Comparison of ENCODE assay signal across 15 cellular contexts in the genomic region with DNA sequence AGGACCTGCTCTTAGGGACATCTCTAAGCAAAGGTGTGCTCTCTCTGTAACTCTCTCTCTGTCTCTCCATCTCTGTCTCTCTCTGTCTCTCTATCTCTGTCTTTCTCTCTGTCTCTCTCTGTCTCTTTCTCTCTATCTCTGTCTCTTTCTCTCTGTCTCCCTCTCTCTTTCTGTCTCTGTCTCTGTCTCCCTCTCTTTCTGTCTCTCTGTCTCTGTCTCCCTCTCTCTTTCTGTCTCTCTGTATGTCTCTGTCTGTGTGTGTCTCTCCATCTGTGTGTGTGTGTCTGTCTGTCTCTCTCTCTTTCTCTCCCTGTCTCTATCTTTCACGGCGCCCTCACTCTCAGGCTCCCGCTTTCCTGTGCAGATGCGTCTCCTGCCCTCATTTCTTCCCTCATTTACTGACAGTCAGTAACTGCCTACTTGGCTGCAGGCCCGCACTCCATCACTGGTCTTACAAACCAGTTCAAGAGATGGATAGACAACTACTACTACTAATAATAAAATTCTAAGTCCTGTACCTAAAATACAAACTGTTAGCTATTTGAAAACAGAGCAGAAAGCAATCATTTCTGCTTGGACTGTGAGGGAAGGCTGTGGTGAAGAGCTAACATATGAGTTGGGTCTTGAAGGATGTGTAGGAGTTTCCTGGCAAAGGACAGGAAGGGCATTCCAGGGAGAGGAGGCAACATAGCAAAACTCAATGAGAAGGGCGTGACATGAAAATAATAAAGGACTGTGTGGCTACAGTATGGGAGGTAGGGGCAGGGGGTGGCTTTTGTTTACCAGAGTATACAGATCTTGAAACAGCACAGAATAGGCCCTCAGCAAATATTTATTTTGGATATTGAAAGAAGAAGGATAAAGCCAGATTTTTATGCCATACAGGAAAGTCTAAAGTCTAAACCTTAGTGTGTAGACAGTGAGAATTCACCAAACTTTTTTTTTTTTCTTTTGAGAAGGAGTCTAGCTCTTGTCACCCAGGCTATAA.
DNase-seq lines count a peak whose midpoint lies in the region; ATAC-seq and TF ChIP-seq lines count a peak whose summit lies in the region.
"Had no signal": no experiment of that assay in that cellular context is flagged by ENCODE, and none has a peak within 500 bp of the region (broad histone marks: within the 10 kb centered on the region; RNA-seq: fewer than 3 reads in every experiment).

No MANE protein-coding gene starts in this region.

- H3K27ac ChIP-seq in SJSA1, result peak overlapping the region; percentile 74
- peak overlapping the region; percentile 8 to 57 (median 47) for H3K27ac ChIP-seq in transverse colon
- H3K27ac ChIP-seq: cardiac muscle cell, gastroesophageal sphincter had no signal

- H3K4me3 Mint-ChIP-seq in activated naive CD8-positive, alpha-beta T cell treated with anti-CD3 and anti-CD28 coated beads, Interleukin-2, amount 10 ng/mL, durations not matched to agents 7 days and 5 days, result peak overlapping the region; percentile 25
- H3K4me3 Mint-ChIP-seq in activated naive CD8-positive, alpha-beta T cell treated with anti-CD3 and anti-CD28 coated beads for 36 hours, result no peak overlapping the region
- peak overlapping the region; percentile 66 for H3K4me3 Mint-ChIP-seq in dendritic cell treated with granulocyte-macrophage colony-stimulating factor and Interleukin-4, amounts not matched to agents 40 ng/mL and 50 ng/mL, for 4 days

- peaks cover 35% of the 10 kb centered on the region for H3K4me1 Mint-ChIP-seq in activated naive CD8-positive, alpha-beta T cell treated with anti-CD3 and anti-CD28 coated beads, Interleukin-2, amount 10 ng/mL, durations not matched to agents 7 days and 5 days
- H3K4me1 Mint-ChIP-seq in activated naive CD8-positive, alpha-beta T cell treated with anti-CD3 and anti-CD28 coated beads for 36 hours, result peaks cover 29% of the 10 kb centered on the region
- peaks cover 77% of the 10 kb centered on the region for H3K4me1 Mint-ChIP-seq in dendritic cell treated with granulocyte-macrophage colony-stimulating factor and Interleukin-4, amounts not matched to agents 40 ng/mL and 50 ng/mL, for 4 days (ENCODE audit: low read depth)

- WGBS in transverse colon (ENCODE audit: low coverage in 1 of 2), 2 donors, result 55% methylated on average over 6 of the region's 6 CpGs

- H3K27ac Mint-ChIP-seq in activated naive CD8-positive, alpha-beta T cell treated with anti-CD3 and anti-CD28 coated beads, Interleukin-2, amount 10 ng/mL, durations not matched to agents 7 days and 5 days, result peak overlapping the region; percentile 30
- no peak overlapping the region for H3K27ac Mint-ChIP-seq in activated naive CD8-positive, alpha-beta T cell treated with anti-CD3 and anti-CD28 coated beads for 36 hours
- H3K27ac Mint-ChIP-seq in dendritic cell treated with granulocyte-macrophage colony-stimulating factor and Interleukin-4, amounts not matched to agents 40 ng/mL and 50 ng/mL, for 4 days, result peak overlapping the region; percentile 82

- H3K4me1 ChIP-seq in SJSA1 (replicated peaks) (peaks cover 24% of the 10 kb centered on the region), transverse colon (peaks cover 0 to 23% (median 14%) of the 10 kb centered on the region in 4 donors)
- H3K4me1 ChIP-seq: gastroesophageal sphincter had no signal

- TF ChIP-seq POLR2A in transverse colon (IDR thresholded peaks at IDR 0.05), result no peak

- H3K9me3 ChIP-seq in SJSA1 (replicated peaks) (no peaks in the 10 kb centered on the region), transverse colon (no peaks in the 10 kb centered on the region)
- H3K9me3 ChIP-seq: gastroesophageal sphincter, spleen had no signal

- H3K27me3 ChIP-seq in SJSA1 (replicated peaks) (no peaks in the 10 kb centered on the region), transverse colon (no peaks in the 10 kb centered on the region)
- H3K27me3 ChIP-seq: cardiac muscle cell, gastroesophageal sphincter, spleen had no signal

- no peak overlapping the region for H3K4me3 ChIP-seq in SJSA1
- no peak overlapping the region for H3K4me3 ChIP-seq in transverse colon
- H3K4me3 ChIP-seq: cardiac muscle cell, gastroesophageal sphincter, spleen had no signal

- H3K36me3 ChIP-seq in SJSA1, result no peaks in the 10 kb centered on the region
- H3K36me3 ChIP-seq in transverse colon, result no peaks in the 10 kb centered on the region
- H3K36me3 ChIP-seq: cardiac muscle cell, gastroesophageal sphincter, spleen had no signal

- H3K9me3 Mint-ChIP-seq in activated naive CD8-positive, alpha-beta T cell treated with anti-CD3 and anti-CD28 coated beads, Interleukin-2, amount 10 ng/mL, durations not matched to agents 7 days and 5 days, result peaks cover 2% of the 10 kb centered on the region
- no peaks in the 10 kb centered on the region for H3K9me3 Mint-ChIP-seq in activated naive CD8-positive, alpha-beta T cell treated with anti-CD3 and anti-CD28 coated beads for 36 hours
- peaks cover 8% of the 10 kb centered on the region for H3K9me3 Mint-ChIP-seq in dendritic cell treated with granulocyte-macrophage colony-stimulating factor and Interleukin-4, amounts not matched to agents 40 ng/mL and 50 ng/mL, for 4 days

- no peak for DNase-seq in activated naive CD8-positive, alpha-beta T cell treated with anti-CD3 and anti-CD28 coated beads, Interleukin-2, amount 10 ng/mL, durations not matched to agents 7 days and 5 days
- DNase-seq in activated naive CD8-positive, alpha-beta T cell treated with anti-CD3 and anti-CD28 coated beads for 36 hours, result no peak
- DNase-seq in SJSA1 (ENCODE audit: low read depth in 1 of 2, low spot score in 2 of 2), result peak; percentile 57 to 62
- DNase-seq in transverse colon, result no peak
- DNase-seq in effector CD8-positive, alpha-beta T cell (lab: John Stamatoyannopoulos, UW), result no peak
- no peak for DNase-seq in GM19240 (ENCODE audit: insufficient read length, low spot score)
- DNase-seq: activated effector memory CD4-positive, alpha-beta T cell treated with anti-CD3 and anti-CD28 coated beads, Interleukin-2, amount 50 U/mL, for 16 hours; NCI-H187 treated with DMSO at 0.1 percent for 48 hours; NCI-H524 treated with DMSO at 0.1 percent for 48 hours; posterior cingulate gyrus; spleen had no signal

- no peak for TF ChIP-seq EP300 in transverse colon (IDR thresholded peaks at IDR 0.05; ENCODE audit: low read depth)

- in situ Hi-C loops in transverse colon (cut with MboI; ENCODE audit: low pct_ligation_motif_present in 1 of 4, low pct_unique_long_range_greater_than_20kb in 1 of 4, low sequenced_read_pairs in 3 of 4), result no loop called here

- no peak for TF ChIP-seq CTCF in transverse colon (IDR thresholded peaks at IDR 0.05)

- POLR2A ChIA-PET in activated naive CD8-positive, alpha-beta T cell treated with anti-CD3 and anti-CD28 coated beads, Interleukin-2, amount 10 ng/mL, durations not matched to agents 7 days and 5 days (lab: Charles Lee), result interaction anchor here (0.6 kb wide), 1 partner anchor 251 kb away, joined by 3 read pairs; no protein-coding TSS in a partner anchor

- H3K36me3 Mint-ChIP-seq in activated naive CD8-positive, alpha-beta T cell treated with anti-CD3 and anti-CD28 coated beads, Interleukin-2, amount 10 ng/mL, durations not matched to agents 7 days and 5 days, result peaks cover 9% of the 10 kb centered on the region
- H3K36me3 Mint-ChIP-seq in activated naive CD8-positive, alpha-beta T cell treated with anti-CD3 and anti-CD28 coated beads for 36 hours, result no peaks in the 10 kb centered on the region
- peaks cover 5% of the 10 kb centered on the region for H3K36me3 Mint-ChIP-seq in dendritic cell treated with granulocyte-macrophage colony-stimulating factor and Interleukin-4, amounts not matched to agents 40 ng/mL and 50 ng/mL, for 4 days (ENCODE audit: low read depth)

- intact Hi-C loops in dendritic cell treated with granulocyte-macrophage colony-stimulating factor and Interleukin-4, amounts not matched to agents 40 ng/mL and 50 ng/mL, for 4 days (cut with micrococcal nuclease), result no loop called here
- intact Hi-C loops in transverse colon (cut with DNase I; ENCODE audit: low total_unique reads), result no loop called here

- ATAC-seq in activated naive CD8-positive, alpha-beta T cell treated with anti-CD3 and anti-CD28 coated beads, Interleukin-2, amount 10 ng/mL, durations not matched to agents 7 days and 5 days (ENCODE audit: low read depth), result no peak
- no peak for ATAC-seq in GM21825 (IDR thresholded peaks at IDR 0.05; ENCODE audit: unreplicated experiment)
- ATAC-seq: gastroesophageal sphincter had no signal

- no peaks in the 10 kb centered on the region for H3K27me3 Mint-ChIP-seq in activated naive CD8-positive, alpha-beta T cell treated with anti-CD3 and anti-CD28 coated beads, Interleukin-2, amount 10 ng/mL, durations not matched to agents 7 days and 5 days
- H3K27me3 Mint-ChIP-seq in activated naive CD8-positive, alpha-beta T cell treated with anti-CD3 and anti-CD28 coated beads for 36 hours, result no peaks in the 10 kb centered on the region
- H3K27me3 Mint-ChIP-seq in dendritic cell treated with granulocyte-macrophage colony-stimulating factor and Interleukin-4, amounts not matched to agents 40 ng/mL and 50 ng/mL, for 4 days, result no peaks in the 10 kb centered on the region

Comparison
In these comparisons a context has a peak if more than half of its experiments do, and no peak if none do; other contexts are left out.
1. DNase-seq: peak in SJSA1 (2 of 2); none in activated naive CD8-positive, alpha-beta T cell treated with anti-CD3 and anti-CD28 coated beads, Interleukin-2, amount 10 ng/mL, durations not matched to agents 7 days and 5 days (single experiment), activated naive CD8-positive, alpha-beta T cell treated with anti-CD3 and anti-CD28 coated beads for 36 hours (single experiment), transverse colon (single experiment), effector CD8-positive, alpha-beta T cell (single experiment) and GM19240 (single experiment).